In the genomic region with DNA sequence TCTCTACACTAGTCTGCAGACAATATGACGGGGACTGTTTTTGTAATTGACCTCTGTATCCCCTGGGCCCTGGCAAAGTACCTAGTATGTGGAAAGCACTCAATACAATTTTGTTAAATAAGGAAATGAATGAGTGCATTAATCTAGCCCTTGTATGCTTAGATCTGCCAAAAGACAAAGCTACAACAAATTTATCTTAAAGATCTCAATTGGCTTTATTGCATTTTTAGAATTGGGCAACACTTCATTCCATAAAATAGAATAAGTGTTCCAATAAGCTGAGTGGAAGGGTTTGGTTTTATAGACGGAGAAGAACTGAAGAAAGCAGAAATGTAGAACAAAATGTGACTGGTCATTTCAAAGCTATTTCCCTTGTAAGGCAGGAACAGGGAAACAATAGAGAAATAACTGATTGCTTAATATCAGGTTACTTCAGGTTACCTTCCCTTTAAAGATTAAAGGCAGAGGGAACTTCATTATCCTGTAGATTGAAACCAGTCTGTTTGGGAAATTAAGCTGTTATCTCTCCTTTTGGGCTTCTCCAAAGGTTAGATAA, we compare ENCODE assay signal across 14 cellular contexts.
A peak's percentile ranks its signal among the peaks of the same experiment; 100 is the strongest.
DNase-seq lines count a peak whose midpoint lies in the region; ATAC-seq, FAIRE-seq and TF ChIP-seq lines count a peak whose summit lies in the region.
"Had no signal": no experiment of that assay in that cellular context is flagged by ENCODE, and none has a peak within 500 bp of the region (broad histone marks: within the 10 kb centered on the region; RNA-seq: fewer than 3 reads in every experiment).

No MANE protein-coding gene starts in this region.

- TF ChIP-seq POLR2A in H54 (IDR thresholded peaks at IDR 0.05; ENCODE audit: low read depth, low read length) (no peak), spleen (IDR thresholded peaks at IDR 0.05) (no peak), GM12892 (IDR thresholded peaks at IDR 0.05; ENCODE audit: low read depth, low read length) (no peak)

- H3K36me3 Mint-ChIP-seq in natural killer cell = no peaks in the 10 kb centered on the region
- H3K36me3 Mint-ChIP-seq: neural progenitor cell had no signal

- no peaks in the 10 kb centered on the region for H3K27me3 Mint-ChIP-seq in natural killer cell (ENCODE audit: low read depth in 2 of 2)

- H3K27ac Mint-ChIP-seq in natural killer cell = no peak overlapping the region
- H3K27ac Mint-ChIP-seq: neural progenitor cell had no signal

- DNase-seq in H54 (ENCODE audit: insufficient read length, low spot score) (no peak), RWPE2 (ENCODE audit: low spot score) (no peak), fibroblast of mammary gland (ENCODE audit: low read depth) (peak; percentile 82), spleen (no peak), natural killer cell (no peak), GM12892 (ENCODE audit: insufficient read length) (no peak)
- DNase-seq in stimulated activated naive CD4-positive, alpha-beta T cell treated with Interleukin-2 at 50 U/mL for 16 hours (lab: John Stamatoyannopoulos, UW) = no peak
- DNase-seq: activated T-cell treated with anti-CD3 and anti-CD28 coated beads, Interleukin-2, amount 50 U/mL, for 48 hours; DMS 273 treated with DMSO at 0.1 percent for 48 hours; NCI-H1694 had no signal

- FAIRE-seq in H54 (lab: Jason Lieb, UNC) = peak; percentile 64
- no peak for FAIRE-seq in GM12892 (lab: Jason Lieb, UNC)
- FAIRE-seq: colon, RCC 7860 had no signal

- H3K9me3 ChIP-seq in RWPE2 (ENCODE audit: severe bottlenecking) (no peaks in the 10 kb centered on the region), spleen (no peaks in the 10 kb centered on the region)

- intact Hi-C loops in spleen (cut with DNase I; ENCODE audit: low total_unique reads) (no loop called here), natural killer cell (cut with micrococcal nuclease) (no loop called here)

- no peak for TF ChIP-seq CTCF in RWPE2 (IDR thresholded peaks at IDR 0.05; ENCODE audit: poor library complexity, severe bottlenecking)
- TF ChIP-seq CTCF in fibroblast of mammary gland (conservative IDR thresholded peaks at IDR 0.05; ENCODE audit: control insufficient read depth, insufficient read depth, low read depth, low read length) = no peak
- no peak for TF ChIP-seq CTCF in spleen (IDR thresholded peaks at IDR 0.05 in 8 of 11, conservative IDR thresholded peaks at IDR 0.05 in 3 of 11)
- no peak for TF ChIP-seq CTCF in natural killer cell (IDR thresholded peaks at IDR 0.05)

- no peaks in the 10 kb centered on the region for H3K4me1 Mint-ChIP-seq in natural killer cell
- H3K4me1 Mint-ChIP-seq: neural progenitor cell had no signal

- H3K27ac ChIP-seq in RWPE2 (ENCODE audit: poor library complexity, severe bottlenecking) = peak overlapping the region; percentile 97
- H3K27ac ChIP-seq in spleen = peak overlapping the region in 7 of 8 donors; percentile 44 to 89 (median 66)
- H3K27ac ChIP-seq: neural progenitor cell had no signal

- no peak overlapping the region for H3K4me3 Mint-ChIP-seq in natural killer cell
- H3K4me3 Mint-ChIP-seq: neural progenitor cell had no signal

- no peaks in the 10 kb centered on the region for H3K36me3 ChIP-seq in RWPE2 (ENCODE audit: low read depth)
- no peaks in the 10 kb centered on the region for H3K36me3 ChIP-seq in spleen
- H3K36me3 ChIP-seq: neural progenitor cell had no signal

- H3K4me3 ChIP-seq in RWPE2 (ENCODE audit: severe bottlenecking) = no peak overlapping the region
- H3K4me3 ChIP-seq in fibroblast of mammary gland (ENCODE audit: control insufficient read depth, low read depth, low read length) = no peak overlapping the region
- peak overlapping the region in 1 of 8 donors; percentile 41 for H3K4me3 ChIP-seq in spleen
- H3K4me3 ChIP-seq: neural progenitor cell had no signal

- WGBS in spleen, 5 donors = 33 to 61% (median 38%) methylated on average over 2 of the region's 2 CpGs

- H3K27me3 ChIP-seq in RWPE2 (ENCODE audit: insufficient read depth, poor library complexity, severe bottlenecking) (no peaks in the 10 kb centered on the region), spleen (replicated peaks in 1 of 7) (no peaks in the 10 kb centered on the region)
- H3K27me3 ChIP-seq: neural progenitor cell had no signal

- peaks cover 33% of the 10 kb centered on the region for H3K4me1 ChIP-seq in RWPE2 (ENCODE audit: insufficient read depth, poor library complexity, severe bottlenecking)
- peaks cover 0 to 9% (median 0%) of the 10 kb centered on the region in 6 donors for H3K4me1 ChIP-seq in spleen
- H3K4me1 ChIP-seq: neural progenitor cell had no signal

- peaks cover 4 to 17% of the 10 kb centered on the region in 2 donors for H3K9me3 Mint-ChIP-seq in natural killer cell
- H3K9me3 Mint-ChIP-seq: neural progenitor cell had no signal

- ATAC-seq in RWPE2 (ENCODE audit: low read depth) = peak; percentile 89
- no peak for ATAC-seq in natural killer cell
- ATAC-seq in GM18498 (IDR thresholded peaks at IDR 0.05; ENCODE audit: unreplicated experiment) = no peak
